8 cellular contexts compared by ENCODE assay signal in the genomic region with DNA sequence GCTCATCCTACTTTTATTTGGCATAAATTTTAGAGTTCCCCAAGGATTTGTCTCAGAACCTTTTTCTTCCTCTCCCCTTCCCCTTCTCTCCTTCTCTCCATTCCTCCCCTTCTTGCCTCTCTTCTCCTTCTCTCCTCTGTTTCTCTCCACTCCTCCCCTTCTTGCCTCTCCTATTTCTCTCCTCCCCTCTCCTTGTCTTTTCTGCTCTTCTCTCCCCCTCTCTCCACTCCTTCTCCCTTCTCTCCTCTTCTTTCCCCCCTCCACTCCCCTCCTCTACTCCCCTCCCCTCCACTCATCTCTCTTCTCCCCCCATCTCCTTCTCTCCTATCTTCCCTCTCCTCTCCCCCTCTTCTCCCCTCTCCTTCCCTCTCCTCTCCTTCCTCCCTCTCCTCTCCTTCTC.
"Had no signal": no experiment of that assay in that cellular context is flagged by ENCODE, and none has a peak within 500 bp of the region (broad histone marks: within the 10 kb centered on the region; RNA-seq: fewer than 3 reads in every experiment).

No MANE protein-coding gene starts in this region.

- ATAC-seq: GM12878 had no signal

- FAIRE-seq: G401.6, GM12878, GM12891, GM12892, GM18507, GM19239 had no signal

- DNase-seq: GDM1, GF-D8 had no signal

- H3K4me3 ChIP-seq: GM12878 had no signal
